21 cellular contexts compared by ENCODE assay signal in the genomic region with DNA sequence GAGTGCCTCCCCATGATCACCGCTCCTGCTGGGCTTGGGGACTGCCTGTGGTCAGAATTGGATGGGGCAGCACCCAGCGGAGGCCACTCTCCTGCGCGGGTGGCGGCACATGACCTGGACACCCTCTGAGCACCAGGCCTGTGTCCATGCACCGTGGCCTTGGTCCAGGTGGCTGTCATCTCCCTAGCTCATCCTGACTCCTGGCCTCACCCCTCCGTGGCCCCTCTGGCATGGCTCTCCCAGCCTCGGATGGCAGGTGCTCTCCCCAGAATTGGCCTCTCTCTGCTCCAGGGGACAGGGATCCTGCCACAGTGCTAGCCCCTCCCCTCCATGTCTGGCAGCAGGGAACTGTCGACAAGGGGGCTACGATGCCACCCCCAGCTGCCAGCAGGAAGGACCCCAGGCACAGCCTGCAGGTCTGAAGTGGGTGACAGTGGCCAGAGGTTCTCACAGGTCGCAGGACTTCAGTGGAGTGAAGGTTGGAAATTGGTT. TPM values are rescaled to one million over a fixed set of nuclear protein-coding genes. Genes with fewer than 3 reads are reported as not detected.
A peak's percentile ranks its signal among the peaks of the same experiment; 100 is the strongest.
DNase-seq lines count a peak whose midpoint lies in the region; ATAC-seq and TF ChIP-seq lines count a peak whose summit lies in the region.
"Had no signal": no experiment of that assay in that cellular context is flagged by ENCODE, and none has a peak within 500 bp of the region (broad histone marks: within the 10 kb centered on the region; RNA-seq: fewer than 3 reads in every experiment).

No MANE protein-coding gene starts in this region.

- no peak overlapping the region for H4K91ac ChIP-seq in neuronal stem cell (ENCODE audit: low read depth, low read length, poor library complexity)

- H3K9ac ChIP-seq in neuronal stem cell (ENCODE audit: low read depth, low read length, poor library complexity), result peak overlapping the region; percentile 78
- H3K9ac ChIP-seq: GM23248 had no signal

- no peak overlapping the region for H2AK5ac ChIP-seq in neuronal stem cell (ENCODE audit: low read depth, low read length)

- H3K27ac ChIP-seq in Panc1 (ENCODE audit: low read length) (no peak overlapping the region), cardiac muscle cell (peak overlapping the region; percentile 72), neuronal stem cell (replicated peaks; ENCODE audit: low read length) (peak overlapping the region; percentile 31)
- H3K27ac ChIP-seq: GM23248, HL-60, right lobe of liver had no signal

- no peaks in the 10 kb centered on the region for H3K4me1 Mint-ChIP-seq in activated T-cell treated with anti-CD3 and anti-CD28 coated beads, Interleukin-2, amount 50 U/mL, for 72 hours (ENCODE audit: low read depth)
- H3K4me1 Mint-ChIP-seq: activated B cell treated with CpG ODN at 0.5 μM for 24 hours; central memory CD8-positive, alpha-beta T cell had no signal

- H3K4me2 ChIP-seq in neuronal stem cell (ENCODE audit: insufficient read depth, low read length, poor library complexity, severe bottlenecking), result no peak overlapping the region

- TF ChIP-seq CTCF in BE2C (IDR thresholded peaks at IDR 0.05; ENCODE audit: low read depth, low read length) (no peak), Panc1 (IDR thresholded peaks at IDR 0.05) (no peak), cardiac muscle cell (IDR thresholded peaks at IDR 0.05; ENCODE audit: low read depth, low read length) (no peak)

- H2BK5ac ChIP-seq in neuronal stem cell (ENCODE audit: low read length), result no peak overlapping the region

- H3K18ac ChIP-seq in neuronal stem cell (ENCODE audit: low read length), result peak overlapping the region; percentile 71

- H3K9me3 Mint-ChIP-seq in activated T-cell treated with anti-CD3 and anti-CD28 coated beads, Interleukin-2, amount 50 U/mL, for 72 hours, result no peaks in the 10 kb centered on the region
- H3K9me3 Mint-ChIP-seq: activated B cell treated with CpG ODN at 0.5 μM for 24 hours; central memory CD8-positive, alpha-beta T cell; effector memory CD8-positive, alpha-beta T cell; mesothelial cell of epicardium had no signal

- no peak overlapping the region for H3K27ac Mint-ChIP-seq in activated T-cell treated with anti-CD3 and anti-CD28 coated beads, Interleukin-2, amount 50 U/mL, for 72 hours
- H3K27ac Mint-ChIP-seq: activated B cell treated with CpG ODN at 0.5 μM for 24 hours; effector memory CD8-positive, alpha-beta T cell; mesothelial cell of epicardium had no signal

- DNase-seq in BE2C (peak; percentile 33), Panc1 (ENCODE audit: low read depth, low spot score) (no peak), cardiac muscle cell (ENCODE audit: low read depth in 1 of 2, low spot score in 1 of 2) (peak in 1 of 2 donors; percentile 49), neuronal stem cell (ENCODE audit: low spot score) (no peak), DMS79 (lab: John Stamatoyannopoulos, UW) (no peak)
- no peak for DNase-seq in activated T-cell treated with anti-CD3 and anti-CD28 coated beads, Interleukin-2, amount 50 U/mL, for 72 hours
- DNase-seq: activated B cell treated with CpG ODN at 0.5 μM for 24 hours; activated CD8-positive, alpha-beta memory T cell treated with anti-CD3 and anti-CD28 coated beads for 24 hours; effector memory CD8-positive, alpha-beta T cell; GM23248; MV-4-11; NK-92 treated with Interleukin-12 subunit alpha and Interleukin-12 subunit beta, amount 100 ng/mL, for 24 hours; right lobe of liver; stimulated activated CD4-positive, alpha-beta T cell treated with anti-CD3 and anti-CD28 coated beads, Interleukin-1b, Interleukin-23, amount 100 ng/mL, for 48 hours had no signal

- H3K4me3 ChIP-seq in BE2C (ENCODE audit: low read depth, low read length) (no peak overlapping the region), Panc1 (ENCODE audit: low read depth in 2 of 2, low read length in 2 of 2) (no peak overlapping the region), cardiac muscle cell (no peak overlapping the region), neuronal stem cell (ENCODE audit: low read length in 2 of 2) (no peak overlapping the region)
- H3K4me3 ChIP-seq: GM23248, K562, right lobe of liver had no signal

- POLR2A ChIA-PET in Panc1 (lab: Charles Lee), result no interaction called here

- CTCF ChIA-PET in Panc1 (lab: Charles Lee), result no interaction called here

- H3K79me1 ChIP-seq in neuronal stem cell (ENCODE audit: low read depth, low read length), result no peaks in the 10 kb centered on the region

- peak overlapping the region; percentile 55 for H3K4ac ChIP-seq in neuronal stem cell (ENCODE audit: low read length)

- intact Hi-C loops in Panc1 (cut with micrococcal nuclease; ENCODE audit: unreplicated experiment), result no loop called here

- H3K27me3 ChIP-seq in BE2C (no peaks in the 10 kb centered on the region), Panc1 (ENCODE audit: control insufficient read depth, insufficient read depth, low read length) (no peaks in the 10 kb centered on the region), cardiac muscle cell (no peaks in the 10 kb centered on the region), neuronal stem cell (ENCODE audit: control insufficient read depth in 3 of 3, insufficient read depth in 3 of 3, low read depth in 1 of 3, low read length in 3 of 3) (no peaks in the 10 kb centered on the region)
- H3K27me3 ChIP-seq: right lobe of liver had no signal

- H3K9me3 ChIP-seq in BE2C, result no peaks in the 10 kb centered on the region
- no peaks in the 10 kb centered on the region for H3K9me3 ChIP-seq in Panc1 (ENCODE audit: control insufficient read depth, insufficient read depth, low read depth, low read length)
- no peaks in the 10 kb centered on the region for H3K9me3 ChIP-seq in cardiac muscle cell (ENCODE audit: low read depth)
- H3K9me3 ChIP-seq in neuronal stem cell (replicated peaks in 1 of 2; ENCODE audit: control insufficient read depth in 2 of 2, insufficient read depth in 1 of 2, low read depth in 1 of 2, low read length in 2 of 2), result peaks cover 0 to 3% of the 10 kb centered on the region in 2 donors
- H3K9me3 ChIP-seq: right lobe of liver had no signal

- in situ Hi-C loops in Panc1 (cut with HindIII; ENCODE audit: low pct_unique_long_range_greater_than_20kb, low sequenced_read_pairs), result no loop called here

- no TSS peak for BruUV-seq in Panc1 (replicated peaks; lab: Mats Ljungman, UMichigan)

- peak overlapping the region; percentile 95 for H4K8ac ChIP-seq in neuronal stem cell (ENCODE audit: low read depth, low read length)

- no peaks in the 10 kb centered on the region for H3K27me3 Mint-ChIP-seq in activated T-cell treated with anti-CD3 and anti-CD28 coated beads, Interleukin-2, amount 50 U/mL, for 72 hours (ENCODE audit: low read depth)
- H3K27me3 Mint-ChIP-seq: activated B cell treated with CpG ODN at 0.5 μM for 24 hours had no signal

- peak overlapping the region; percentile 25 for H3K14ac ChIP-seq in neuronal stem cell (ENCODE audit: low read length)

- ATAC-seq in Panc1 (peak; percentile 47), GM19035 (IDR thresholded peaks at IDR 0.05; ENCODE audit: unreplicated experiment) (no peak), HG03097 (IDR thresholded peaks at IDR 0.05; ENCODE audit: low FRiP score, unreplicated experiment) (no peak)
- ATAC-seq in activated T-cell treated with anti-CD3 and anti-CD28 coated beads, Interleukin-2, amount 50 U/mL, for 72 hours (replicated peaks in 1 of 2), result no peak
- ATAC-seq: effector memory CD8-positive, alpha-beta T cell; K562 had no signal

- no CpG with 5 or more reads among the region's 11 CpGs for WGBS in neuronal stem cell (ENCODE audit: extremely low coverage in 2 of 2, insufficient read length in 2 of 2, insufficient replicate concordance in 1 of 2), 2 donors

- peak overlapping the region; percentile 63 for H2BK12ac ChIP-seq in neuronal stem cell (ENCODE audit: low read length)

- H3K4me1 ChIP-seq in BE2C, result peaks cover 40% of the 10 kb centered on the region
- no peaks in the 10 kb centered on the region for H3K4me1 ChIP-seq in Panc1 (ENCODE audit: control insufficient read depth, insufficient read depth, low read length)
- peaks cover 19% of the 10 kb centered on the region for H3K4me1 ChIP-seq in cardiac muscle cell (ENCODE audit: low read depth)
- H3K4me1 ChIP-seq in neuronal stem cell (ENCODE audit: control insufficient read depth in 2 of 2, insufficient read depth in 1 of 2, low read depth in 1 of 2, low read length in 2 of 2), result peaks cover 7 to 13% of the 10 kb centered on the region in 2 donors
- H3K4me1 ChIP-seq: right lobe of liver had no signal

- no peak overlapping the region for H3K4me3 Mint-ChIP-seq in activated T-cell treated with anti-CD3 and anti-CD28 coated beads, Interleukin-2, amount 50 U/mL, for 72 hours
- H3K4me3 Mint-ChIP-seq: activated B cell treated with CpG ODN at 0.5 μM for 24 hours; central memory CD8-positive, alpha-beta T cell; effector memory CD8-positive, alpha-beta T cell; mesothelial cell of epicardium had no signal

- no peak overlapping the region for H2BK15ac ChIP-seq in neuronal stem cell (ENCODE audit: low read length)

- H3K36me3 Mint-ChIP-seq in activated T-cell treated with anti-CD3 and anti-CD28 coated beads, Interleukin-2, amount 50 U/mL, for 72 hours (ENCODE audit: insufficient read depth in 2 of 2), result no peaks in the 10 kb centered on the region

- H2BK120ac ChIP-seq in neuronal stem cell (ENCODE audit: low read depth, low read length), result no peak overlapping the region

- H3K36me3 ChIP-seq in BE2C (peaks cover 5% of the 10 kb centered on the region), Panc1 (ENCODE audit: control insufficient read depth, insufficient read depth, low read length) (peaks cover 28% of the 10 kb centered on the region), cardiac muscle cell (peaks cover 42% of the 10 kb centered on the region), neuronal stem cell (replicated peaks in 1 of 2; ENCODE audit: control insufficient read depth in 2 of 2, insufficient read depth in 2 of 2, low read length in 2 of 2) (peaks cover 19 to 83% of the 10 kb centered on the region in 2 donors)

- peak overlapping the region; percentile 35 for H2AFZ ChIP-seq in neuronal stem cell (ENCODE audit: low read length)
- H2AFZ ChIP-seq: GM23248 had no signal

- peak overlapping the region; percentile 82 for H3K23ac ChIP-seq in neuronal stem cell (ENCODE audit: low read depth, low read length, poor library complexity)

RNA-seq across cellular contexts. Expression of gene BTBD16, which starts 37.2 kb away (rescaled TPM):
- not detected for polyA plus RNA-seq in BE2C (2012; ENCODE audit: insufficient read depth, insufficient read length, low read depth)
- total RNA-seq in Panc1 (2021; ENCODE audit: unreplicated experiment) (0.82 TPM), cardiac muscle cell (0.09 TPM in 1 of 2 replicates, not detected in the other)
- polyA plus RNA-seq in Panc1 (2012; ENCODE audit: insufficient read length), result 0.71 TPM
- 0.16 TPM in 1 of 2 replicates, not detected in the other for polyA plus RNA-seq in cardiac muscle cell
- not detected for polyA plus RNA-seq in neuronal stem cell (2013, experiment 1 of 2)
- polyA plus RNA-seq in neuronal stem cell (2013, experiment 2 of 2), result not detected
- not detected for total RNA-seq in activated T-cell treated with anti-CD3 and anti-CD28 coated beads, Interleukin-2, amount 50 U/mL, for 72 hours
- total RNA-seq: activated B cell treated with CpG ODN at 0.5 μM for 24 hours; GM23248; K562; mesothelial cell of epicardium; T-helper 2 cell treated with Interferon-gamma antibody and Interleukin-4, amounts not matched to agents 100 ng/mL and 5 ng/mL, for 36 hours had no signal
- polyA plus RNA-seq: GM23248 had no signal
